ENCODE assay signal across 24 cellular contexts in genomic region chr11:20051783-20052399, GRCh38.
"Had no signal": no experiment of that assay in that cellular context is flagged by ENCODE, and none has a peak within 500 bp of the region (broad histone marks: within the 10 kb centered on the region; RNA-seq: fewer than 3 reads in every experiment).

No MANE protein-coding gene starts in this region.

- H3K4me1 ChIP-seq: left lung, upper lobe of left lung had no signal

- H3K9me3 ChIP-seq: left lung, mucosa of descending colon, sigmoid colon, upper lobe of left lung had no signal

- H3K9ac ChIP-seq: neural progenitor cell had no signal

- ATAC-seq: activated CD4-positive, alpha-beta T cell treated with anti-CD3 and anti-CD28 coated beads for 36 hours; mucosa of descending colon; stimulated activated naive B cell treated with anti-CD40 and anti-IgM and Interleukin-4, amounts not matched to agents 10 μg/mL and 1 μg/mL and 100 μg/mL, for 72 hours had no signal

- H3K4me2 ChIP-seq: hepatocyte had no signal

- H3K27me3 ChIP-seq: hepatocyte, left lung, neural progenitor cell, sigmoid colon, upper lobe of left lung had no signal

- H2AFZ ChIP-seq: hepatocyte, neural progenitor cell had no signal

- H3K27ac ChIP-seq: hepatocyte, left lung, neural progenitor cell had no signal

- H3K4me3 ChIP-seq: hepatocyte, left lung, mucosa of descending colon, neural progenitor cell, sigmoid colon, upper lobe of left lung had no signal

- DNase-seq: activated B cell treated with CpG ODN at 0.5 μM for 24 hours; activated CD4-positive, alpha-beta T cell treated with anti-CD3 and anti-CD28 coated beads for 36 hours; activated CD4-positive, alpha-beta T cell treated with anti-CD3 and anti-CD28 coated beads, Interleukin-2, amount 50 U/mL, for 4 hours; activated CD8-positive, alpha-beta memory T cell treated with anti-CD3 and anti-CD28 coated beads for 24 hours; activated CD8-positive, alpha-beta memory T cell treated with anti-CD3 and anti-CD28 coated beads, Interleukin-2, amount 50 U/mL, for 48 hours; activated naive CD4-positive, alpha-beta T cell treated with anti-CD3 and anti-CD28 coated beads, Interleukin-2, amount 10 ng/mL, durations not matched to agents 7 days and 5 days; activated T-cell treated with anti-CD3 and anti-CD28 coated beads, Interleukin-2, amount 50 U/mL, for 48 hours; amygdala; caudate nucleus; effector CD8-positive, alpha-beta T cell; erythroblast; foreskin fibroblast; immature natural killer cell; left lung; mucosa of descending colon; posterior cingulate gyrus; sigmoid colon; stimulated activated CD4-positive, alpha-beta T cell treated with anti-CD3 and anti-CD28 coated beads, Interleukin-2, amount 100 ng/mL, for 48 hours; stimulated activated CD8-positive, alpha-beta memory T cell treated with anti-CD3 and anti-CD28 coated beads, Interleukin-4, amount 100 ng/mL, for 48 hours; stimulated activated naive B cell treated with anti-CD40 and anti-IgM and Interleukin-4, amounts not matched to agents 10 μg/mL and 1 μg/mL and 100 μg/mL, for 72 hours; T1000; upper lobe of left lung had no signal
